ENCODE assay signal across 28 cellular contexts in genomic region chr12:96422192-96422591, GRCh38. TPM values are rescaled to one million over a fixed set of nuclear protein-coding genes. Genes with fewer than 3 reads are reported as not detected.
DNase-seq lines count a peak whose midpoint lies in the region; ATAC-seq, FAIRE-seq and TF ChIP-seq lines count a peak whose summit lies in the region.
"Had no signal": no experiment of that assay in that cellular context is flagged by ENCODE, and none has a peak within 500 bp of the region (broad histone marks: within the 10 kb centered on the region; RNA-seq: fewer than 3 reads in every experiment).

No MANE protein-coding gene starts in this region.

- H3K36me3 Mint-ChIP-seq in CD4-positive, CD25-positive, alpha-beta regulatory T cell = peaks cover 5% of the 10 kb centered on the region

- no peak overlapping the region for H3K4me3 ChIP-seq in CD4-positive, CD25-positive, alpha-beta regulatory T cell (ENCODE audit: low read depth, low read length)
- H3K4me3 ChIP-seq in bronchial epithelial cell (ENCODE audit: low read depth, low read length) = no peak overlapping the region
- no peak overlapping the region for H3K4me3 ChIP-seq in MM.1S (ENCODE audit: low read length)
- H3K4me3 ChIP-seq: GM12878, left ventricle myocardium inferior, mucosa of descending colon, skin epidermis, thyroid gland had no signal

- in situ Hi-C loops in G401 (cut with HindIII; ENCODE audit: low sequenced_read_pairs) = no loop called here

- H3K9me2 ChIP-seq in MM.1S (replicated peaks; ENCODE audit: insufficient read depth, low read length) = no peaks in the 10 kb centered on the region

- ATAC-seq in CD4-positive, CD25-positive, alpha-beta regulatory T cell (ENCODE audit: low read depth in 2 of 2) = no peak
- no peak for ATAC-seq in foreskin keratinocyte
- ATAC-seq in GM19463 (IDR thresholded peaks at IDR 0.05; ENCODE audit: unreplicated experiment) = no peak
- ATAC-seq in GM18505 (IDR thresholded peaks at IDR 0.05; ENCODE audit: unreplicated experiment) = no peak
- ATAC-seq: activated naive CD8-positive, alpha-beta T cell treated with anti-CD3 and anti-CD28 coated beads, Interleukin-2, amount 50 U/mL, for 24 hours; GM12878; heart right ventricle; mucosa of descending colon; stimulated activated naive CD8-positive, alpha-beta T cell treated with anti-CD3 and anti-CD28 coated beads, Interleukin-15, Interleukin-2, amounts not matched to agents 100 U/mL and 50 U/mL, for 24 hours had no signal

- H3K27me3 ChIP-seq in CD4-positive, CD25-positive, alpha-beta regulatory T cell (ENCODE audit: control insufficient read depth, insufficient read depth, low read length) = no peaks in the 10 kb centered on the region
- H3K27me3 ChIP-seq in bronchial epithelial cell (ENCODE audit: control insufficient read depth, insufficient read depth, low read length) = no peaks in the 10 kb centered on the region
- no peaks in the 10 kb centered on the region for H3K27me3 ChIP-seq in foreskin keratinocyte
- H3K27me3 ChIP-seq in MM.1S (replicated peaks; ENCODE audit: insufficient read depth, low read length) = no peaks in the 10 kb centered on the region
- H3K27me3 ChIP-seq: heart right ventricle, thyroid gland had no signal

- no peak overlapping the region for H2AFZ ChIP-seq in MM.1S (ENCODE audit: low read length)

- no peak overlapping the region for H3K27ac ChIP-seq in CD4-positive, CD25-positive, alpha-beta regulatory T cell (ENCODE audit: insufficient read depth, low read length, poor library complexity, severe bottlenecking)
- H3K27ac ChIP-seq in foreskin keratinocyte (peak overlapping the region; percentile 10), MM.1S (ENCODE audit: low read length) (no peak overlapping the region)
- H3K27ac ChIP-seq: C4-2B, left ventricle myocardium inferior, thyroid gland had no signal

- H3K27ac Mint-ChIP-seq in CD4-positive, CD25-positive, alpha-beta regulatory T cell = peak overlapping the region; percentile 14 to 96 (median 59)
- H3K27ac Mint-ChIP-seq: activated naive CD8-positive, alpha-beta T cell treated with anti-CD3 and anti-CD28 coated beads, Interleukin-2, amount 50 U/mL, for 24 hours; H9; progenitor cell of endocrine pancreas had no signal

- H3K9ac ChIP-seq in MM.1S (ENCODE audit: low read length) = no peak overlapping the region

- no peak for DNase-seq in CD4-positive, CD25-positive, alpha-beta regulatory T cell
- DNase-seq in LHCN-M2 (ENCODE audit: low read depth) = peak; percentile 71
- DNase-seq in bronchial epithelial cell (ENCODE audit: low read depth) = peak; percentile 21
- no peak for DNase-seq in foreskin keratinocyte
- DNase-seq in G401 (ENCODE audit: low spot score) = no peak
- no peak for DNase-seq in MM.1S
- DNase-seq: activated CD4-positive, alpha-beta T cell treated with anti-CD3 and anti-CD28 coated beads, Interleukin-2, amount 10 ng/mL, durations not matched to agents 7 days and 5 days; activated naive CD8-positive, alpha-beta T cell treated with anti-CD3 and anti-CD28 coated beads, Interleukin-2, amount 50 U/mL, for 24 hours; DMS 273 treated with DMSO at 0.1 percent for 48 hours; H9; heart right ventricle; Kasumi-1; left ventricle myocardium inferior; mucosa of descending colon; NCI-H1417 treated with DMSO at 0.1 percent for 48 hours; SHP77; stimulated activated naive CD8-positive, alpha-beta T cell treated with anti-CD3 and anti-CD28 coated beads, Interleukin-15, Interleukin-2, amounts not matched to agents 100 U/mL and 50 U/mL, for 24 hours; thyroid gland had no signal

- H3K4me1 ChIP-seq in CD4-positive, CD25-positive, alpha-beta regulatory T cell (ENCODE audit: control insufficient read depth, insufficient read depth, low read length, poor library complexity, severe bottlenecking) = peaks cover 7% of the 10 kb centered on the region
- H3K4me1 ChIP-seq in foreskin keratinocyte = peaks cover 30% of the 10 kb centered on the region
- H3K4me1 ChIP-seq in MM.1S (ENCODE audit: low read length) = peaks cover 22% of the 10 kb centered on the region
- H3K4me1 ChIP-seq: thyroid gland had no signal

- H3K36me3 ChIP-seq in CD4-positive, CD25-positive, alpha-beta regulatory T cell (ENCODE audit: control insufficient read depth, insufficient read depth, low read length) = no peaks in the 10 kb centered on the region
- no peaks in the 10 kb centered on the region for H3K36me3 ChIP-seq in bronchial epithelial cell (ENCODE audit: control insufficient read depth, insufficient read depth, low read length)
- H3K36me3 ChIP-seq in MM.1S (replicated peaks; ENCODE audit: insufficient read depth, low read length) = no peaks in the 10 kb centered on the region
- H3K36me3 ChIP-seq: heart right ventricle, left ventricle myocardium inferior, thyroid gland had no signal

- H3K9me3 Mint-ChIP-seq in CD4-positive, CD25-positive, alpha-beta regulatory T cell = no peaks in the 10 kb centered on the region
- H3K9me3 Mint-ChIP-seq: activated CD4-positive, alpha-beta T cell treated with anti-CD3 and anti-CD28 coated beads, Interleukin-2, amount 10 ng/mL, durations not matched to agents 7 days and 5 days; activated naive CD8-positive, alpha-beta T cell treated with anti-CD3 and anti-CD28 coated beads, Interleukin-2, amount 50 U/mL, for 24 hours; central memory CD8-positive, alpha-beta T cell; H9; neural crest cell had no signal

- H4K20me1 ChIP-seq in MM.1S (ENCODE audit: insufficient read depth, low read length) = no peaks in the 10 kb centered on the region

- no peaks in the 10 kb centered on the region for H3K27me3 Mint-ChIP-seq in CD4-positive, CD25-positive, alpha-beta regulatory T cell
- H3K27me3 Mint-ChIP-seq: activated CD4-positive, alpha-beta T cell treated with anti-CD3 and anti-CD28 coated beads, Interleukin-2, amount 10 ng/mL, durations not matched to agents 7 days and 5 days; activated naive CD8-positive, alpha-beta T cell treated with anti-CD3 and anti-CD28 coated beads, Interleukin-2, amount 50 U/mL, for 24 hours; central memory CD8-positive, alpha-beta T cell; progenitor cell of endocrine pancreas had no signal

- no peak overlapping the region for H3K4me3 Mint-ChIP-seq in CD4-positive, CD25-positive, alpha-beta regulatory T cell
- H3K4me3 Mint-ChIP-seq: activated CD4-positive, alpha-beta T cell treated with anti-CD3 and anti-CD28 coated beads, Interleukin-2, amount 10 ng/mL, durations not matched to agents 7 days and 5 days; H9; neural crest cell had no signal

- TF ChIP-seq POLR2A in GM18505 (IDR thresholded peaks at IDR 0.05; ENCODE audit: borderline replicate concordance, extremely low read depth, insufficient read depth, insufficient read length) = no peak

- H3F3A ChIP-seq in MM.1S (ENCODE audit: insufficient read depth, low read length) = peaks cover 12% of the 10 kb centered on the region

- no peaks in the 10 kb centered on the region for H3K9me3 ChIP-seq in CD4-positive, CD25-positive, alpha-beta regulatory T cell (ENCODE audit: control insufficient read depth in 2 of 2, low read length in 2 of 2)
- H3K9me3 ChIP-seq in MM.1S (replicated peaks; ENCODE audit: insufficient read depth, low read length) = no peaks in the 10 kb centered on the region
- H3K9me3 ChIP-seq: heart right ventricle, left ventricle myocardium inferior, mucosa of descending colon, thyroid gland had no signal

- no peak for FAIRE-seq in bronchial epithelial cell (lab: Jason Lieb, UNC)
- FAIRE-seq: GM12878, GM19239, HTR-8/SVneo had no signal

- TF ChIP-seq CTCF in bronchial epithelial cell (IDR thresholded peaks at IDR 0.05; ENCODE audit: insufficient read depth, low read length, severe bottlenecking) = no peak
- TF ChIP-seq CTCF in foreskin keratinocyte (conservative IDR thresholded peaks at IDR 0.05) = no peak
- TF ChIP-seq CTCF in MM.1S (IDR thresholded peaks at IDR 0.05; ENCODE audit: low read length) = no peak

- no peaks in the 10 kb centered on the region for H3K79me2 ChIP-seq in MM.1S (ENCODE audit: low read length)

- H3K4me1 Mint-ChIP-seq in CD4-positive, CD25-positive, alpha-beta regulatory T cell = peaks cover 5 to 52% (median 30%) of the 10 kb centered on the region in 4 donors

- H3K4me2 ChIP-seq in MM.1S (ENCODE audit: low read depth, low read length) = no peak overlapping the region

RNA-seq across cellular contexts. Expression of gene CDK17, which starts 22.0 kb away (rescaled TPM):
- total RNA-seq in CD4-positive, CD25-positive, alpha-beta regulatory T cell = 120 TPM
- polyA plus RNA-seq in CD4-positive, CD25-positive, alpha-beta regulatory T cell = 10 to 100 TPM; 21.6 to 33.5 (median 24.6) TPM
- total RNA-seq in LHCN-M2 (2014; rRNA removed) = 73.7 and 82.3 TPM in 2 replicates
- polyA plus RNA-seq in LHCN-M2 (2012) = 11.1 TPM
- total RNA-seq in bronchial epithelial cell = 28.3 and 34.5 TPM in 2 replicates
- 44.0 and 51.7 TPM in 2 replicates for total RNA-seq in foreskin keratinocyte
- 11.0 and 11.1 TPM in 2 replicates for polyA plus RNA-seq in foreskin keratinocyte
- 13.9 and 26.2 TPM in 2 replicates for total RNA-seq in G401 (2014; rRNA removed; shearing (Covaris generic))

Comparison
In these comparisons a context has a peak if more than half of its experiments do, and no peak if none do; other contexts are left out.
1. DNase-seq: peak in LHCN-M2 (single experiment) and bronchial epithelial cell (single experiment); none in CD4-positive, CD25-positive, alpha-beta regulatory T cell (0 of 3), foreskin keratinocyte (0 of 2), G401 (single experiment) and MM.1S (single experiment).